Comparison of ENCODE assay signal across 8 cellular contexts in genomic region chr20:37336369-37337207, GRCh38. TPM values are rescaled to one million over a fixed set of nuclear protein-coding genes. Genes with fewer than 3 reads are reported as not detected.
A peak's percentile ranks its signal among the peaks of the same experiment; 100 is the strongest.
DNase-seq lines count a peak whose midpoint lies in the region; ATAC-seq, FAIRE-seq and TF ChIP-seq lines count a peak whose summit lies in the region.

No MANE protein-coding gene starts in this region.

- H3K79me1 ChIP-seq in H1 (ENCODE audit: low read depth, low read length), result no peaks in the 10 kb centered on the region

- H3K79me2 ChIP-seq in H1 (ENCODE audit: control insufficient read depth in 1 of 2, insufficient read depth in 2 of 2, low read length in 2 of 2), result no peaks in the 10 kb centered on the region

- peaks cover 0 to 8% (median 2%) of the 10 kb centered on the region in 4 experiments; a peak in 3 of 7 replicates for H3K4me1 ChIP-seq in H1 (replicated peaks in 1 of 4; ENCODE audit: control insufficient read depth in 3 of 4, insufficient read depth in 4 of 4, low read length in 3 of 4)

- no peak for TF ChIP-seq POLR2A in H1 (IDR thresholded peaks at IDR 0.05; ENCODE audit: control extremely low read depth in 1 of 2, low read depth in 2 of 2, low read length in 2 of 2)

- H3K27me3 ChIP-seq in H1 (replicated peaks in 1 of 4; ENCODE audit: control insufficient read depth in 3 of 4, extremely low read depth in 1 of 4, insufficient read depth in 3 of 4, low read length in 3 of 4), result no peaks in the 10 kb centered on the region

- H4K91ac ChIP-seq in H1 (replicated peaks; ENCODE audit: insufficient read length, low read length), result peak overlapping the region; percentile 71

- CTCF ChIA-PET in H1 (lab: Charles Lee; ENCODE audit: partially characterized antibody), result interaction anchor here (1.0 to 1.1 kb wide), 2 partner anchors 9 to 49 kb away, joined by 3 to 4 read pairs; no protein-coding TSS in a partner anchor

- H4K20me1 ChIP-seq in H1 (replicated peaks in 1 of 2; ENCODE audit: control insufficient read depth in 1 of 2, insufficient read depth in 2 of 2, low read length in 2 of 2), result no peaks in the 10 kb centered on the region

- no peaks in the 10 kb centered on the region for H3K9me3 ChIP-seq in H1 (ENCODE audit: insufficient read depth in 2 of 2, low read depth in 1 of 2, low read length in 1 of 2)

- peak overlapping the region; percentile 57 for H3K4ac ChIP-seq in H1 (replicated peaks; ENCODE audit: insufficient read length, low read depth, low read length)

- H2BK15ac ChIP-seq in H1 (ENCODE audit: low read length), result peak overlapping the region; percentile 97; the same call in 1 of the 2 replicates

- TF ChIP-seq CTCF in H1 (IDR thresholded peaks at IDR 0.05; ENCODE audit: control extremely low read depth in 1 of 3, insufficient read depth in 1 of 3, low read depth in 1 of 3, low read length in 3 of 3) (no peak), omental fat pad (IDR thresholded peaks at IDR 0.05) (no peak)

- peak; percentile 71 for ATAC-seq in GM19035 (IDR thresholded peaks at IDR 0.05; ENCODE audit: unreplicated experiment)
- peak; percentile 49 for ATAC-seq in HG03095 (IDR thresholded peaks at IDR 0.05; ENCODE audit: unreplicated experiment)
- peak; percentile 77 for ATAC-seq in omental fat pad (ENCODE audit: low FRiP score)

- no peak overlapping the region for H2AFZ ChIP-seq in H1 (ENCODE audit: low read length)

- no peaks in the 10 kb centered on the region for H3K36me3 ChIP-seq in H1 (ENCODE audit: control insufficient read depth in 2 of 4, insufficient read depth in 4 of 4, low read length in 3 of 4)

- H3K23ac ChIP-seq in H1 (ENCODE audit: insufficient read length), result no peak overlapping the region

- DNase-seq in AML-193 (lab: John Stamatoyannopoulos, UW) (peak; percentile 70 to 75), SKM-1 treated with dmso at 0.1 percent for 144 hours (lab: John Stamatoyannopoulos, UW; ENCODE audit: unreplicated experiment) (peak; percentile 72), H1 (ENCODE audit: low read depth in 1 of 2, low spot score in 2 of 2) (no peak), omental fat pad (ENCODE audit: low spot score) (no peak), retina (no peak), NCI-H345 treated with DMSO at 0.1 percent for 48 hours (lab: John Stamatoyannopoulos, UW; ENCODE audit: unreplicated experiment) (no peak)

- 69% methylated on average over 8 of the region's 11 CpGs; no CpG with 5 or more reads in 1 of the 2 experiments for WGBS in H1 (ENCODE audit: extremely low coverage in 1 of 2, insufficient coverage in 1 of 2, insufficient read length in 1 of 2, insufficient replicate concordance in 2 of 2, low coverage in 1 of 2, low lambda C conversion rate in 2 of 2, missing lambda C conversion rate in 1 of 2), 2 experiments

- no peak for FAIRE-seq in H1 (lab: Jason Lieb, UNC)

- no peak overlapping the region for H2AK5ac ChIP-seq in H1 (ENCODE audit: low read depth, low read length)

- TF ChIP-seq EP300 in H1 (IDR thresholded peaks at IDR 0.05; ENCODE audit: borderline replicate concordance in 1 of 2, low read depth in 2 of 2, low read length in 2 of 2), result no peak

- POLR2A ChIA-PET in H1 (lab: Charles Lee; ENCODE audit: partially characterized antibody), result interaction anchor here (0.7 to 1.9 kb wide), 4 partner anchors 9 to 146 kb away, joined by 3 to 7 read pairs (median 4); partner anchors contain the start of gene SRC

- H3K14ac ChIP-seq in H1 (ENCODE audit: insufficient read length), result no peak overlapping the region

- no peak overlapping the region for H2BK12ac ChIP-seq in H1 (ENCODE audit: low read depth, low read length)

- no peak overlapping the region for H3K4me3 ChIP-seq in H1 (ENCODE audit: extremely low read depth in 1 of 4, insufficient read depth in 2 of 4, low read depth in 3 of 4, low read length in 4 of 4)

- no peak overlapping the region for H3K56ac ChIP-seq in H1 (replicated peaks; ENCODE audit: insufficient read length, low read depth, low read length)

- peak overlapping the region; percentile 32 for H4K5ac ChIP-seq in H1 (ENCODE audit: insufficient read length, low read depth, low read length)

- no peak overlapping the region for H3K27ac ChIP-seq in H1 (ENCODE audit: low read depth, low read length)

- H2BK20ac ChIP-seq in H1 (ENCODE audit: low read length), result no peak overlapping the region

- TF ChIP-seq RAD21 in H1 (IDR thresholded peaks at IDR 0.05 in 1 of 2, conservative IDR thresholded peaks at IDR 0.05 in 1 of 2; ENCODE audit: low read depth in 2 of 2, low read length in 2 of 2), result no peak

- peak overlapping the region; percentile 48; the same call in 1 of the 2 replicates for H3K18ac ChIP-seq in H1 (ENCODE audit: extremely low read depth, low read length)

- H3K23me2 ChIP-seq in H1 (ENCODE audit: low read depth, low read length), result no peaks in the 10 kb centered on the region

- H4K8ac ChIP-seq in H1 (ENCODE audit: extremely low read depth, insufficient read depth, low read length), result peak overlapping the region; percentile 86; the same call in 1 of the 2 replicates

- no peak overlapping the region for H2BK120ac ChIP-seq in H1 (replicated peaks; ENCODE audit: low read depth, low read length)

- no peak overlapping the region for H3K9ac ChIP-seq in H1 (replicated peaks in 1 of 4; ENCODE audit: extremely low read depth in 1 of 4, low read depth in 3 of 4, low read length in 3 of 4)

- peak overlapping the region in 1 of 2 experiments; percentile 23; a peak in 1 of 4 replicates for H3K4me2 ChIP-seq in H1 (ENCODE audit: insufficient read depth in 1 of 2, low read depth in 2 of 2, low read length in 2 of 2)

- H2BK5ac ChIP-seq in H1 (ENCODE audit: low read depth, low read length), result 0 out of 2 replicates have a peak overlapping the region, but pooled peaks have one; percentile 12

TF ChIP-seq in H1, 55 proteins besides CTCF, POLR2A, EP300 and RAD21 (continues in another document):
- TF ChIP-seq POU5F1 (IDR thresholded peaks at IDR 0.05; ENCODE audit: low read depth, low read length) (no peak), ATF2 (IDR thresholded peaks at IDR 0.05; ENCODE audit: low read length) (no peak)

RNA-seq across cellular contexts. Expression of gene SRC, which starts 9.4 kb away (rescaled TPM):
- total RNA-seq in H1 (2021; fragmentation: NEBNext Ultra II Directional; extraction: Animal tissue kit (Norgen Biotek cat#: 25700)), result 28.8 and 29.8 TPM in 2 replicates
- 27.6 and 35.4 TPM in 2 replicates for polyA plus RNA-seq in H1 (2011; rRNA removed)
- polyA plus RNA-seq in H1 (2011; cell fraction: cytosol; rRNA removed), result 25.1 TPM
- polyA plus RNA-seq in H1 (2011; cell fraction: nucleus; rRNA removed), result 100 TPM
- polyA plus RNA-seq in H1 (2012, experiment 1 of 2), result 19.4 to 31.2 TPM (median 26.5 TPM) in 4 replicates
- polyA plus RNA-seq in H1 (2012, experiment 2 of 2), result 20.4 TPM
- 17.9 TPM for polyA plus RNA-seq in H1 (2013, experiment 1 of 2)
- 15.1 TPM for polyA plus RNA-seq in H1 (2013, experiment 2 of 2)
- polyA minus RNA-seq in H1 (2011; rRNA and poly(A)+ RNA removed), result 28.2 and 38.4 TPM in 2 replicates
- 28.6 TPM for polyA minus RNA-seq in H1 (2011; cell fraction: cytosol; rRNA and poly(A)+ RNA removed)
- polyA minus RNA-seq in H1 (2011; cell fraction: nucleus; rRNA and poly(A)+ RNA removed), result 41.9 TPM
- 10 to 100 TPM; 15.1 to 29.3 (median 19.7) TPM for total RNA-seq in omental fat pad

RNA-seq across cellular contexts. Expression of gene MANBAL, which starts 47.1 kb away (rescaled TPM):
- 42.8 and 44.4 TPM in 2 replicates for total RNA-seq in H1 (2021; fragmentation: NEBNext Ultra II Directional; extraction: Animal tissue kit (Norgen Biotek cat#: 25700))
- 120 and 140 TPM in 2 replicates for polyA plus RNA-seq in H1 (2011; rRNA removed)
- 98.6 TPM for polyA plus RNA-seq in H1 (2011; cell fraction: cytosol; rRNA removed)
- polyA plus RNA-seq in H1 (2011; cell fraction: nucleus; rRNA removed), result 64.4 TPM
- polyA plus RNA-seq in H1 (2012, experiment 1 of 2), result 60.6 to 68.4 TPM (median 64.0 TPM) in 4 replicates
- polyA plus RNA-seq in H1 (2012, experiment 2 of 2), result 70.1 TPM
- polyA plus RNA-seq in H1 (2013, experiment 1 of 2), result 48.6 TPM
- polyA plus RNA-seq in H1 (2013, experiment 2 of 2), result 56.1 TPM
- polyA minus RNA-seq in H1 (2011; rRNA and poly(A)+ RNA removed), result 46.6 and 52.2 TPM in 2 replicates
- polyA minus RNA-seq in H1 (2011; cell fraction: cytosol; rRNA and poly(A)+ RNA removed), result 22.8 TPM
- polyA minus RNA-seq in H1 (2011; cell fraction: nucleus; rRNA and poly(A)+ RNA removed), result 16.5 TPM
- total RNA-seq in omental fat pad, result 10 to 100 TPM; 25.8 to 37.8 (median 31.9) TPM

Comparison
In these comparisons a context has a peak if more than half of its experiments do, and no peak if none do; other contexts are left out.
1. DNase-seq: peak in AML-193 (2 of 2) and SKM-1 treated with dmso at 0.1 percent for 144 hours (single experiment); none in H1 (0 of 2), omental fat pad (single experiment), retina (single experiment) and NCI-H345 treated with DMSO at 0.1 percent for 48 hours (single experiment).
2. Peak in every context shown above with its lines, with median percentiles within 50 percentile points of each other: ATAC-seq.